ENCODE assay signal across 22 cellular contexts in genomic region chr5:105659396-105659795, GRCh38.
"Had no signal": no experiment of that assay in that cellular context is flagged by ENCODE, and none has a peak within 500 bp of the region (broad histone marks: within the 10 kb centered on the region; RNA-seq: fewer than 3 reads in every experiment).

No MANE protein-coding gene starts in this region.

- H3K27me3 ChIP-seq: SJCRH30 had no signal

- H3K4me1 ChIP-seq: SJCRH30 had no signal

- DNase-seq: KBM-7; MV-4-11; NCI-H1048; NCI-H1105; NCI-H1417; NCI-H1436 treated with DMSO at 0.1 percent for 48 hours; NCI-H1694; NCI-H187 treated with DMSO at 0.1 percent for 48 hours; NCI-H2029 treated with DMSO at 0.1 percent for 48 hours; NCI-H2171; NCI-H226; NCI-H446; NCI-H510A; NCI-H524 treated with DMSO at 0.1 percent for 48 hours; NK-92 treated with Interleukin-12 subunit alpha and Interleukin-12 subunit beta, amount 100 ng/mL, for 24 hours; PC-3; SHP77 treated with DMSO at 0.1 percent for 48 hours; SJCRH30 had no signal

- H3K27ac ChIP-seq: HL-60, RWPE1, SJCRH30 had no signal

- H3K4me3 ChIP-seq: SJCRH30 had no signal

- H3K9me3 ChIP-seq: SJCRH30 had no signal

- ATAC-seq: Panc1, PC-3, SK-N-SH treated with all-trans-retinoic acid at 6 μM for 48 hours had no signal

- H3K36me3 ChIP-seq: SJCRH30 had no signal
